ENCODE assay signal across 31 cellular contexts in genomic region chr12:83468988-83469908, GRCh38.
"Had no signal": no experiment of that assay in that cellular context is flagged by ENCODE, and none has a peak within 500 bp of the region (broad histone marks: within the 10 kb centered on the region; RNA-seq: fewer than 3 reads in every experiment).

No MANE protein-coding gene starts in this region.

- H2AFZ ChIP-seq: parathyroid adenoma had no signal

- H3K9ac ChIP-seq: parathyroid adenoma had no signal

- H3K27me3 ChIP-seq: colonic mucosa, gastroesophageal sphincter, right atrium auricular region, thyroid gland, upper lobe of right lung had no signal

- H3K79me2 ChIP-seq: parathyroid adenoma had no signal

- H3K4me2 ChIP-seq: smooth muscle cell had no signal

- ATAC-seq: gastroesophageal sphincter; left colon; naive thymus-derived CD4-positive, alpha-beta T cell; psoas muscle; stimulated activated memory B cell treated with anti-CD40 and anti-IgM and Interleukin-4, amounts not matched to agents 10 μg/mL and 1 μg/mL and 100 μg/mL, for 72 hours; stimulated activated naive CD8-positive, alpha-beta T cell treated with anti-CD3 and anti-CD28 coated beads, Interleukin-15, amount 100 ng/mL, for 72 hours; upper lobe of right lung; WTC11 had no signal

- H3K9me3 ChIP-seq: colonic mucosa, gastroesophageal sphincter, psoas muscle, right atrium auricular region, thyroid gland, upper lobe of right lung had no signal

- DNase-seq: activated CD4-positive, alpha-beta memory T cell treated with anti-CD3 and anti-CD28 coated beads, Interleukin-2, amount 10 ng/mL, durations not matched to agents 7 days and 5 days; activated CD4-positive, alpha-beta T cell treated with anti-CD3 and anti-CD28 coated beads for 1 hour; activated CD4-positive, alpha-beta T cell treated with anti-CD3 and anti-CD28 coated beads, Interleukin-2, amount 10 ng/mL, durations not matched to agents 7 days and 5 days; activated CD8-positive, alpha-beta memory T cell treated with anti-CD3 and anti-CD28 coated beads, Interleukin-2, amount 50 U/mL, for 48 hours; activated gamma-delta T cell; activated naive CD4-positive, alpha-beta T cell treated with anti-CD3 and anti-CD28 coated beads, Interleukin-2, amount 10 ng/mL, durations not matched to agents 7 days and 5 days; activated naive CD8-positive, alpha-beta T cell treated with anti-CD3 and anti-CD28 coated beads, Interleukin-2, amount 10 ng/mL, durations not matched to agents 7 days and 5 days; activated T-cell treated with anti-CD3 and anti-CD28 coated beads, Interleukin-2, amount 50 U/mL, for 24 hours; amniotic stem cell; colonic mucosa; effector CD8-positive, alpha-beta T cell; hippocampal formation; kidney; left colon; midbrain; naive thymus-derived CD4-positive, alpha-beta T cell; occipital lobe; psoas muscle; stimulated activated CD4-positive, alpha-beta T cell treated with anti-CD3 and anti-CD28 coated beads, Interleukin-1b, Interleukin-23, amount 100 ng/mL, for 48 hours; stimulated activated CD4-positive, alpha-beta T cell treated with anti-CD3 and anti-CD28 coated beads, Interleukin-4, amount 100 ng/mL, for 4 hours; stimulated activated CD8-positive, alpha-beta memory T cell treated with anti-CD3 and anti-CD28 coated beads, Interleukin-4, amount 100 ng/mL, for 48 hours; stimulated activated naive CD8-positive, alpha-beta T cell treated with anti-CD3 and anti-CD28 coated beads, Interleukin-15, amount 100 ng/mL, for 72 hours; T-helper 2 cell; thyroid gland; upper lobe of right lung had no signal

- H3K27ac ChIP-seq: colonic mucosa, gastroesophageal sphincter, parathyroid adenoma, psoas muscle, right atrium auricular region, thyroid gland, upper lobe of right lung had no signal

- H3K36me3 ChIP-seq: colonic mucosa, gastroesophageal sphincter, right atrium auricular region, thyroid gland, upper lobe of right lung had no signal

- H3K4me1 ChIP-seq: colonic mucosa, gastroesophageal sphincter, parathyroid adenoma, psoas muscle, right atrium auricular region, thyroid gland, upper lobe of right lung had no signal

- H3K4me3 ChIP-seq: colonic mucosa, gastroesophageal sphincter, psoas muscle, right atrium auricular region, smooth muscle cell, thyroid gland, upper lobe of right lung had no signal
